24 cellular contexts compared by ENCODE assay signal in genomic region chr16:83554096-83554495, GRCh38.
"Had no signal": no experiment of that assay in that cellular context is flagged by ENCODE, and none has a peak within 500 bp of the region (broad histone marks: within the 10 kb centered on the region; RNA-seq: fewer than 3 reads in every experiment).

No MANE protein-coding gene starts in this region.

- H3K4me3 Mint-ChIP-seq: mesothelial cell of epicardium; naive thymus-derived CD4-positive, alpha-beta T cell; nephron; neural progenitor cell; stimulated activated effector memory CD8-positive, alpha-beta T cell treated with anti-CD3 and anti-CD28 coated beads, Interleukin-12 subunit alpha, Interleukin-12 subunit beta, amount 100 ng/mL, for 72 hours; type B pancreatic cell had no signal

- H3K9me3 ChIP-seq: left lung, mucosa of descending colon, prostate gland, right atrium auricular region, stomach, testis, tibial artery had no signal

- H3K36me3 ChIP-seq: left lung, neural progenitor cell, prostate gland, right atrium auricular region, stomach, tibial artery had no signal

- H3K27ac Mint-ChIP-seq: mesothelial cell of epicardium; naive thymus-derived CD4-positive, alpha-beta T cell; nephron; neural progenitor cell; stimulated activated effector memory CD8-positive, alpha-beta T cell treated with anti-CD3 and anti-CD28 coated beads, Interleukin-12 subunit alpha, Interleukin-12 subunit beta, amount 100 ng/mL, for 72 hours; type B pancreatic cell had no signal

- H3K4me3 ChIP-seq: dorsolateral prefrontal cortex, left lung, mucosa of descending colon, neural progenitor cell, prostate gland, right atrium auricular region, smooth muscle cell, stomach, testis, tibial artery had no signal

- DNase-seq: dorsolateral prefrontal cortex; effector CD4-positive, alpha-beta T cell; foreskin melanocyte; left cardiac atrium; left lung; mesenchymal stem cell; mucosa of descending colon; naive thymus-derived CD4-positive, alpha-beta T cell; stimulated activated CD4-positive, alpha-beta T cell treated with anti-CD3 and anti-CD28 coated beads, Interleukin-12 subunit alpha, Interleukin-12 subunit beta, amount 100 ng/mL, for 4 hours; stimulated activated CD4-positive, alpha-beta T cell treated with anti-CD3 and anti-CD28 coated beads, Interleukin-1b, Interleukin-23, amount 100 ng/mL, for 48 hours; stimulated activated CD4-positive, alpha-beta T cell treated with anti-CD3 and anti-CD28 coated beads, Interleukin-4, amount 100 ng/mL, for 24 hours; stimulated activated naive CD4-positive, alpha-beta T cell treated with Interleukin-2 at 50 U/mL for 16 hours; stomach; substantia nigra; testis; tibial artery had no signal

- H3K27me3 ChIP-seq: left lung, neural progenitor cell, right atrium auricular region, testis, tibial artery had no signal

- H3K9me3 Mint-ChIP-seq: mesothelial cell of epicardium, nephron, neural progenitor cell, type B pancreatic cell had no signal

- H3K4me1 ChIP-seq: left lung, prostate gland, right atrium auricular region, stomach, testis had no signal

- H3K4me1 Mint-ChIP-seq: mesothelial cell of epicardium; naive thymus-derived CD4-positive, alpha-beta T cell; nephron; stimulated activated effector memory CD8-positive, alpha-beta T cell treated with anti-CD3 and anti-CD28 coated beads, Interleukin-12 subunit alpha, Interleukin-12 subunit beta, amount 100 ng/mL, for 72 hours had no signal

- H3K9ac ChIP-seq: neural progenitor cell had no signal

- H3K36me3 Mint-ChIP-seq: mesothelial cell of epicardium; neural progenitor cell; stimulated activated effector memory CD8-positive, alpha-beta T cell treated with anti-CD3 and anti-CD28 coated beads, Interleukin-12 subunit alpha, Interleukin-12 subunit beta, amount 100 ng/mL, for 72 hours; type B pancreatic cell had no signal

- H3K27me3 Mint-ChIP-seq: naive thymus-derived CD4-positive, alpha-beta T cell had no signal
